ENCODE assay signal across 8 cellular contexts in the genomic region with DNA sequence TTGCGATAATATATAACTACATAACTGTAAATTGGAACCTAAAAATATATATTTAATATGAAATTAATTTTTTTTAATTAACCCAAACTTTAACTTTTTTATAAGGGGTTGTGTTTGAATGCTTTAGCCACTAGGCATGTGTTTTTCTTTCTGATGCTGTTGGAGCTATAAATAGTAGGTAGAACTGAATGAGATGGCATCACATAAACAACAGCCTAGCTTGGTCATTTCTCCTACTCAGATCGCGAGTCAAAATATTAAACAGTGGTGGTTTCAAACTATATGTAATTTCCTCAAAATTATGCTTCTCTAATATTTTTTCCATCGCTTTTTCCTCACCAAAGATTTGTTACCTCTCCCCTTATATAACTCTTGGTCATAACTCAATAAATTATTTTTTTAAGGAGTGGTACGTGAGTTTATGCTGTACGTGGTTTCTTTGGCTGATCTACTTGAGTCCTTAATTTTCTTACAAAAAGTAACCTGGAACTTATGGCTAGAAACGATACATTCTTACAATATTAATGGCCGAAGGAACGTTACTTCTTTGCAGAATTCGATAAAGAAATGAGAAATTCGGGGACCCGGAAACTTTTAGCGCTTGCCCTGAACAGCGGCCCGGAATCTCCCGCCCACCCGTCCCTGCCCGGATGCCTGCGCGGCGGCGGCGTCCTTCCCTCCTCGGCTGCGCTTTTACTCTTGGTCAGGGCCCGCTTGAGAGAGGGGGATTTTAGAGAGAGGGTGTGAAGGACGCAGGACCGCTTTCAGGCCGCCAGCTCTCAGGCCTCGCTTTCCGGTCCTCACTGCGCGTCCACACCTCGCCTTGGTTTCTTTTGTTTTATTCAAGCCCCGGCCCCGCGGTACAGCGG.
DNase-seq lines count a peak whose midpoint lies in the region; ATAC-seq and TF ChIP-seq lines count a peak whose summit lies in the region.

No MANE protein-coding gene starts in this region.

- CTCF ChIA-PET in naive thymus-derived CD4-positive, alpha-beta T cell (lab: Charles Lee), result interaction anchor here (1.1 to 2.2 kb wide), 4 partner anchors 14 to 455 kb away, joined by 3 to 5 read pairs (median 4); no protein-coding TSS in a partner anchor

- H3K4me1 ChIP-seq in esophagus muscularis mucosa (peaks cover 26 to 54% (median 41%) of the 10 kb centered on the region in 4 donors), suprapubic skin (peaks cover 42% of the 10 kb centered on the region)
- peaks cover 5 to 21% of the 10 kb centered on the region in 2 donors for H3K4me1 ChIP-seq in naive thymus-derived CD4-positive, alpha-beta T cell (ENCODE audit: control insufficient read depth in 2 of 2, insufficient read depth in 2 of 2, low read length in 2 of 2)

- H3K4me3 Mint-ChIP-seq in naive thymus-derived CD4-positive, alpha-beta T cell, result peak overlapping the region; percentile 76 to 98 (median 95)

- TF ChIP-seq EP300 in esophagus muscularis mucosa (IDR thresholded peaks at IDR 0.05), result no peak
- no peak for TF ChIP-seq EP300 in suprapubic skin (IDR thresholded peaks at IDR 0.05)

- TF ChIP-seq POLR2A in esophagus muscularis mucosa (IDR thresholded peaks at IDR 0.05; ENCODE audit: low read depth) (no peak), suprapubic skin (IDR thresholded peaks at IDR 0.05) (no peak)

- peaks cover 0 to 7% (median 0%) of the 10 kb centered on the region in 5 donors for H3K36me3 Mint-ChIP-seq in naive thymus-derived CD4-positive, alpha-beta T cell

- peaks cover 0 to 3% (median 0%) of the 10 kb centered on the region in 11 donors for H3K9me3 Mint-ChIP-seq in naive thymus-derived CD4-positive, alpha-beta T cell

- peaks cover 31 to 84% (median 63%) of the 10 kb centered on the region in 7 donors for H3K4me1 Mint-ChIP-seq in naive thymus-derived CD4-positive, alpha-beta T cell

- H3K27me3 Mint-ChIP-seq in naive thymus-derived CD4-positive, alpha-beta T cell, result no peaks in the 10 kb centered on the region

- H3K27me3 ChIP-seq in esophagus muscularis mucosa, result no peaks in the 10 kb centered on the region
- H3K27me3 ChIP-seq in naive thymus-derived CD4-positive, alpha-beta T cell (ENCODE audit: control insufficient read depth in 2 of 2, insufficient read depth in 2 of 2, low read length in 2 of 2), result no peaks in the 10 kb centered on the region
- no peaks in the 10 kb centered on the region for H3K27me3 ChIP-seq in suprapubic skin

- TF ChIP-seq CTCF in esophagus muscularis mucosa (IDR thresholded peaks at IDR 0.05) (no peak), suprapubic skin (IDR thresholded peaks at IDR 0.05) (no peak)

- H3K9me3 ChIP-seq in esophagus muscularis mucosa, result no peaks in the 10 kb centered on the region
- H3K9me3 ChIP-seq in naive thymus-derived CD4-positive, alpha-beta T cell (ENCODE audit: control insufficient read depth in 2 of 3, low read length in 3 of 3), result no peaks in the 10 kb centered on the region
- H3K9me3 ChIP-seq in suprapubic skin, result peaks cover under 1% of the 10 kb centered on the region

- WGBS in esophagus muscularis mucosa, result 2% methylated on average over 37 of the region's 38 CpGs
- 5% methylated on average over 20 of the region's 38 CpGs for WGBS in suprapubic skin

- peak overlapping the region; percentile 74 to 93 (median 80) for H3K4me3 ChIP-seq in esophagus muscularis mucosa
- H3K4me3 ChIP-seq in naive thymus-derived CD4-positive, alpha-beta T cell (ENCODE audit: low read length), result peak overlapping the region; percentile 79
- H3K4me3 ChIP-seq in suprapubic skin, result peak overlapping the region; percentile 78

- H3K36me3 ChIP-seq in esophagus muscularis mucosa, result no peaks in the 10 kb centered on the region
- peaks cover 0 to 5% (median 0%) of the 10 kb centered on the region in 3 experiments for H3K36me3 ChIP-seq in naive thymus-derived CD4-positive, alpha-beta T cell (ENCODE audit: control insufficient read depth in 2 of 3, insufficient read depth in 3 of 3, low read length in 3 of 3)
- no peaks in the 10 kb centered on the region for H3K36me3 ChIP-seq in suprapubic skin

- peak; percentile 48 for DNase-seq in Ammon's horn (ENCODE audit: low spot score)
- DNase-seq in NCI-H510A treated with DMSO at 0.1 percent for 48 hours (lab: John Stamatoyannopoulos, UW), result peak; percentile 59
- peak; percentile 26 for DNase-seq in activated CD8-positive, alpha-beta memory T cell treated with anti-CD3 and anti-CD28 coated beads, Interleukin-2, amount 50 U/mL, for 1 hour (ENCODE audit: extremely low read depth)
- DNase-seq in esophagus muscularis mucosa (ENCODE audit: extremely low spot score), result peak; percentile 95
- DNase-seq in naive thymus-derived CD4-positive, alpha-beta T cell, result peak in 2 of 9 donors; percentile 1 to 18
- DNase-seq in suprapubic skin (ENCODE audit: low spot score in 2 of 2), result no peak

- POLR2A ChIA-PET in naive thymus-derived CD4-positive, alpha-beta T cell (lab: Charles Lee), result interaction anchor here (0.6 to 4.2 kb wide), 30 partner anchors 10 to 808 kb away, joined by 3 to 53 read pairs (median 4); a partner anchor contains a TSS

- H3K27ac Mint-ChIP-seq in naive thymus-derived CD4-positive, alpha-beta T cell, result peak overlapping the region; percentile 86 to 100 (median 98)

- intact Hi-C loops in esophagus muscularis mucosa (cut with DNase I), result loop anchor here (2.0 to 10.0 kb wide), 2 partner anchors 242 to 456 kb away; no protein-coding TSS in a partner anchor
- intact Hi-C loops in naive thymus-derived CD4-positive, alpha-beta T cell (cut with micrococcal nuclease), result loop anchor here (1.0 to 10.0 kb wide), 16 partner anchors 67 to 1693 kb away; a partner anchor contains a TSS

- ATAC-seq in GM18867 (IDR thresholded peaks at IDR 0.05; ENCODE audit: unreplicated experiment) (peak; percentile 38), HG03095 (IDR thresholded peaks at IDR 0.05; ENCODE audit: unreplicated experiment) (peak; percentile 32)
- ATAC-seq in naive thymus-derived CD4-positive, alpha-beta T cell, result peak; percentile 28

- H3K27ac ChIP-seq in esophagus muscularis mucosa (replicated peaks in 1 of 4), result peak overlapping the region; percentile 96 to 100 (median 98)
- peak overlapping the region; percentile 100 for H3K27ac ChIP-seq in naive thymus-derived CD4-positive, alpha-beta T cell (ENCODE audit: low read depth, low read length)
- peak overlapping the region; percentile 99 for H3K27ac ChIP-seq in suprapubic skin

Comparison
In these comparisons a context has a peak if more than half of its experiments do, and no peak if none do; other contexts are left out.
1. DNase-seq: peak in Ammon's horn (single experiment), NCI-H510A treated with DMSO at 0.1 percent for 48 hours (single experiment), activated CD8-positive, alpha-beta memory T cell treated with anti-CD3 and anti-CD28 coated beads, Interleukin-2, amount 50 U/mL, for 1 hour (single experiment) and esophagus muscularis mucosa (single experiment); none in suprapubic skin (0 of 2).
2. Peak in every context shown above with its lines, with median percentiles within 50 percentile points of each other: ATAC-seq, H3K27ac ChIP-seq and H3K4me3 ChIP-seq.